In genomic region chr17:44774271-44775135, GRCh38 we compare ENCODE assay signal across 8 cellular contexts. TPM values are rescaled to one million over a fixed set of nuclear protein-coding genes. Genes with fewer than 3 reads are reported as not detected.
DNase-seq lines count a peak whose midpoint lies in the region; ATAC-seq and TF ChIP-seq lines count a peak whose summit lies in the region.

No MANE protein-coding gene starts in this region.

- no peak for TF ChIP-seq EP300 in suprapubic skin (IDR thresholded peaks at IDR 0.05)

- H3K27me3 ChIP-seq in suprapubic skin, result peaks cover 32% of the 10 kb centered on the region

- H3K36me3 ChIP-seq in SK-N-MC (ENCODE audit: insufficient read depth, low read length) (no peaks in the 10 kb centered on the region), suprapubic skin (no peaks in the 10 kb centered on the region)

- CTCF ChIA-PET in activated naive CD4-positive, alpha-beta T cell treated with anti-CD3 and anti-CD28 coated beads for 36 hours (lab: Charles Lee), result interaction anchor here (0.7 to 11.2 kb wide), 9 partner anchors 11 to 248 kb away, joined by 3 to 147 read pairs (median 4); no protein-coding TSS in a partner anchor

- WGBS in suprapubic skin, result 40% methylated on average over 1 of the region's 42 CpGs

- intact Hi-C loops in activated naive CD4-positive, alpha-beta T cell treated with anti-CD3 and anti-CD28 coated beads for 36 hours (cut with micrococcal nuclease), result loop anchor here (1.0 to 10.0 kb wide), 10 partner anchors 54 to 420 kb away; partner anchors contain the start of genes ACBD4, CCDC43, EFTUD2 and HEXIM2

- no peaks in the 10 kb centered on the region for H3K9me3 ChIP-seq in SK-N-MC (ENCODE audit: low read depth, low read length)
- no peaks in the 10 kb centered on the region for H3K9me3 ChIP-seq in suprapubic skin

- peak; percentile 94 for TF ChIP-seq CTCF in AG10803 (conservative IDR thresholded peaks at IDR 0.05; ENCODE audit: low read length)
- peak; percentile 97 for TF ChIP-seq CTCF in glutamatergic neuron (IDR thresholded peaks at IDR 0.05; ENCODE audit: partially characterized antibody, unreplicated experiment)
- TF ChIP-seq CTCF in omental fat pad (IDR thresholded peaks at IDR 0.05), result peak in 2 of 3 donors; percentile 80 to 94
- TF ChIP-seq CTCF in suprapubic skin (IDR thresholded peaks at IDR 0.05), result peak; percentile 89 to 98

- H3K4me3 ChIP-seq in AG10803 (ENCODE audit: low read length) (peak overlapping the region; percentile 74), SK-N-MC (peak overlapping the region; percentile 88), suprapubic skin (peak overlapping the region; percentile 57)

- H3K9ac ChIP-seq in SK-N-MC (ENCODE audit: insufficient read length), result no peak overlapping the region

- peaks cover 7% of the 10 kb centered on the region for H3K27me3 Mint-ChIP-seq in activated naive CD4-positive, alpha-beta T cell treated with anti-CD3 and anti-CD28 coated beads for 36 hours (ENCODE audit: low read depth)
- H3K27me3 Mint-ChIP-seq in glutamatergic neuron (ENCODE audit: unreplicated experiment), result peaks cover 17% of the 10 kb centered on the region

- ATAC-seq in GM19397 (IDR thresholded peaks at IDR 0.05; ENCODE audit: unreplicated experiment), result peak; percentile 27
- ATAC-seq in omental fat pad (ENCODE audit: low FRiP score), result peak; percentile 35

- H3K9me3 Mint-ChIP-seq in activated naive CD4-positive, alpha-beta T cell treated with anti-CD3 and anti-CD28 coated beads for 36 hours, result no peaks in the 10 kb centered on the region
- H3K9me3 Mint-ChIP-seq in glutamatergic neuron (ENCODE audit: unreplicated experiment), result peaks cover 17% of the 10 kb centered on the region

- peak overlapping the region; percentile 83 for H3K4me3 Mint-ChIP-seq in activated naive CD4-positive, alpha-beta T cell treated with anti-CD3 and anti-CD28 coated beads for 36 hours
- H3K4me3 Mint-ChIP-seq in glutamatergic neuron (ENCODE audit: unreplicated experiment), result peak overlapping the region; percentile 71

- peaks cover 24% of the 10 kb centered on the region for H3K4me1 ChIP-seq in suprapubic skin

- H3K27ac Mint-ChIP-seq in activated naive CD4-positive, alpha-beta T cell treated with anti-CD3 and anti-CD28 coated beads for 36 hours, result no peak overlapping the region
- peak overlapping the region; percentile 22 for H3K27ac Mint-ChIP-seq in glutamatergic neuron (ENCODE audit: unreplicated experiment)

- H3K27ac ChIP-seq in SK-N-MC, result no peak overlapping the region
- no peak overlapping the region for H3K27ac ChIP-seq in suprapubic skin

- peaks cover 2% of the 10 kb centered on the region for H3K4me1 Mint-ChIP-seq in activated naive CD4-positive, alpha-beta T cell treated with anti-CD3 and anti-CD28 coated beads for 36 hours (ENCODE audit: low read depth)
- H3K4me1 Mint-ChIP-seq in glutamatergic neuron (ENCODE audit: low read depth, unreplicated experiment), result peaks cover 6% of the 10 kb centered on the region

- no peak for TF ChIP-seq POLR2A in suprapubic skin (IDR thresholded peaks at IDR 0.05)

- DNase-seq in AG10803 (ENCODE audit: low read depth) (peak; percentile 60), NCI-H1048 (lab: John Stamatoyannopoulos, UW) (peak; percentile 41), SK-N-MC (ENCODE audit: low read depth, low spot score) (no peak), glutamatergic neuron (peak; percentile 97), omental fat pad (ENCODE audit: low spot score) (peak; percentile 97), suprapubic skin (ENCODE audit: low spot score in 2 of 2) (peak; percentile 92 to 96)
- peak; percentile 93 for DNase-seq in activated naive CD4-positive, alpha-beta T cell treated with anti-CD3 and anti-CD28 coated beads for 36 hours

- no peaks in the 10 kb centered on the region for H3K36me3 Mint-ChIP-seq in activated naive CD4-positive, alpha-beta T cell treated with anti-CD3 and anti-CD28 coated beads for 36 hours (ENCODE audit: low read depth)
- H3K36me3 Mint-ChIP-seq in glutamatergic neuron (ENCODE audit: unreplicated experiment), result no peaks in the 10 kb centered on the region

RNA-seq across cellular contexts. Expression of gene ADAM11, which starts 15.7 kb away (rescaled TPM):
- total RNA-seq in activated naive CD4-positive, alpha-beta T cell treated with anti-CD3 and anti-CD28 coated beads for 36 hours, result under 1 TPM; 0.17 to 0.57 TPM
- 396 TPM for total RNA-seq in glutamatergic neuron (ENCODE audit: unreplicated experiment)
- total RNA-seq in omental fat pad, result under 1 TPM; 0.19 to 0.72 (median 0.50) TPM
- total RNA-seq in suprapubic skin, result 1 to 10 TPM in 3 of 4 donors, under 1 TPM in 1; 0.98 to 1.5 (median 1.1) TPM

RNA-seq across cellular contexts. Expression of gene GJC1, which starts 55.6 kb away (rescaled TPM):
- 1 to 10 TPM; 2.5 TPM for total RNA-seq in activated naive CD4-positive, alpha-beta T cell treated with anti-CD3 and anti-CD28 coated beads for 36 hours
- total RNA-seq in glutamatergic neuron (ENCODE audit: unreplicated experiment), result 60.9 TPM
- 10 to 100 TPM in 3 of 4 donors, 1 to 10 TPM in 1; 7.4 to 32.3 (median 14.5) TPM for total RNA-seq in omental fat pad
- 1 to 10 TPM; 1.1 to 7.8 (median 1.9) TPM for total RNA-seq in suprapubic skin

Comparison
In these comparisons a context has a peak if more than half of its experiments do, and no peak if none do; other contexts are left out.
1. RNA of gene ADAM11, which starts 15.7 kb away (total RNA-seq): 396 TPM in glutamatergic neuron (single experiment); 0.98 to 1.5 TPM in suprapubic skin, 0.19 to 0.72 TPM in omental fat pad and 0.17 to 0.57 TPM in activated naive CD4-positive, alpha-beta T cell treated with anti-CD3 and anti-CD28 coated beads for 36 hours; every median in the first group is over 100 times any median in the second.
2. Peak in every context shown above with its lines, with median percentiles within 50 percentile points of each other: H3K4me3 ChIP-seq and CTCF ChIP-seq.